In genomic region chr10:55628260-55628701, GRCh38 we compare ENCODE assay signal across 12 cellular contexts.
DNase-seq lines count a peak whose midpoint lies in the region; ATAC-seq and TF ChIP-seq lines count a peak whose summit lies in the region.
"Had no signal": no experiment of that assay in that cellular context is flagged by ENCODE, and none has a peak within 500 bp of the region (broad histone marks: within the 10 kb centered on the region; RNA-seq: fewer than 3 reads in every experiment).

No MANE protein-coding gene starts in this region.

- no peak overlapping the region for H3K9ac ChIP-seq in adipocyte (ENCODE audit: low read length)

- no peak for TF ChIP-seq CTCF in GM10266 (IDR thresholded peaks at IDR 0.05; ENCODE audit: control insufficient read depth, insufficient read depth, low read depth, missing control alignments)

- H3K9me3 ChIP-seq in adipocyte (ENCODE audit: control insufficient read depth, low read length), result no peaks in the 10 kb centered on the region
- no peaks in the 10 kb centered on the region for H3K9me3 ChIP-seq in iPS-18c (ENCODE audit: control insufficient read depth, insufficient read depth, low read length)
- H3K9me3 ChIP-seq: transverse colon had no signal

- H3K9me3 Mint-ChIP-seq in activated T-cell treated with anti-CD3 and anti-CD28 coated beads, Interleukin-2, amount 50 U/mL, for 24 hours, result peaks cover 2% of the 10 kb centered on the region
- H3K9me3 Mint-ChIP-seq: T-helper 2 cell treated with Interferon-gamma antibody and Interleukin-4, amounts not matched to agents 5 μg/mL and 100 μg/mL, for 36 hours had no signal

- H3K4me3 Mint-ChIP-seq in activated T-cell treated with anti-CD3 and anti-CD28 coated beads, Interleukin-2, amount 50 U/mL, for 24 hours, result no peak overlapping the region
- H3K4me3 Mint-ChIP-seq: T-helper 2 cell treated with Interferon-gamma antibody and Interleukin-4, amounts not matched to agents 5 μg/mL and 100 μg/mL, for 36 hours had no signal

- peak overlapping the region; percentile 67 for H3K4me3 ChIP-seq in adipocyte (ENCODE audit: low read length)
- H3K4me3 ChIP-seq in iPS-18c (ENCODE audit: insufficient read depth, low read depth, low read length), result peak overlapping the region; percentile 49
- H3K4me3 ChIP-seq: transverse colon had no signal

- peaks cover 19% of the 10 kb centered on the region for H3K27me3 ChIP-seq in adipocyte (replicated peaks; ENCODE audit: control insufficient read depth, insufficient read depth, low read length)

- DNase-seq in HK-2 (ENCODE audit: unreplicated experiment) (peak; percentile 44), adipocyte (ENCODE audit: low read depth) (no peak), retina (peak; percentile 88), GM10266 (ENCODE audit: extremely low spot score) (no peak), dermis blood vessel endothelial cell (no peak)
- DNase-seq in activated T-cell treated with anti-CD3 and anti-CD28 coated beads, Interleukin-2, amount 50 U/mL, for 24 hours, result no peak
- DNase-seq: activated T-cell treated with anti-CD3 and anti-CD28 coated beads, Interleukin-2, amount 50 U/mL, for 48 hours; COR-L47; transverse colon had no signal

- peaks cover 22% of the 10 kb centered on the region for H3K4me1 ChIP-seq in adipocyte (ENCODE audit: control insufficient read depth, insufficient read depth, low read length)

- H3K4me1 Mint-ChIP-seq in activated T-cell treated with anti-CD3 and anti-CD28 coated beads, Interleukin-2, amount 50 U/mL, for 24 hours (ENCODE audit: low read depth), result peaks cover 1% of the 10 kb centered on the region

- H3K36me3 ChIP-seq in adipocyte (ENCODE audit: control insufficient read depth, insufficient read depth, low read length, severe bottlenecking), result no peaks in the 10 kb centered on the region
- H3K36me3 ChIP-seq: transverse colon had no signal

- H3K27ac Mint-ChIP-seq in activated T-cell treated with anti-CD3 and anti-CD28 coated beads, Interleukin-2, amount 50 U/mL, for 24 hours, result no peak overlapping the region
- H3K27ac Mint-ChIP-seq: T-helper 2 cell treated with Interferon-gamma antibody and Interleukin-4, amounts not matched to agents 5 μg/mL and 100 μg/mL, for 36 hours had no signal

- no peaks in the 10 kb centered on the region for H3K36me3 Mint-ChIP-seq in activated T-cell treated with anti-CD3 and anti-CD28 coated beads, Interleukin-2, amount 50 U/mL, for 24 hours (ENCODE audit: low read depth)

- no peak for ATAC-seq in GM19395 (IDR thresholded peaks at IDR 0.05; ENCODE audit: unreplicated experiment)

- H3K27me3 Mint-ChIP-seq in activated T-cell treated with anti-CD3 and anti-CD28 coated beads, Interleukin-2, amount 50 U/mL, for 24 hours, result peaks cover 37% of the 10 kb centered on the region

Comparison
In these comparisons a context has a peak if more than half of its experiments do, and no peak if none do; other contexts are left out.
1. DNase-seq: peak in HK-2 (single experiment) and retina (single experiment); none in adipocyte (single experiment), GM10266 (single experiment), dermis blood vessel endothelial cell (single experiment) and activated T-cell treated with anti-CD3 and anti-CD28 coated beads, Interleukin-2, amount 50 U/mL, for 24 hours (single experiment).